Comparison of ENCODE assay signal across 16 cellular contexts in the genomic region with DNA sequence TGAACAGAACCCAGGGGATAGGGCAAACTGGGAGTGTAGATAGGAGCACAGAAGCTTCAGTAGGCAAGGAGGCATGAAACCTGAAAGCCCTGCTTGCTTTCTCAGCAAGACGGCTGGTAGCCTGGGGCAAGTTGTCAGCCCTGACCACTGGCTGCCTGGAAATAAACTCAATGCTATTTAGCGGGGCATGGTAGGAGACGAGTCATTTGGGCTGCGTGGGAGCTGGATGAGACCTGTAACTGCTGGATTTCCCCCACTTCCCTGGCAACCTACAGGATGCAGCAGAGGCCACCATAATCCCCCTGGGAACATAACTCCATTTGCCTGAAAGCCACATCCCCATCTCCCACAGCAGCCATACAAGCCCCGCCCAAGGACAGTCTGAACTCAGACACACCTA.
DNase-seq lines count a peak whose midpoint lies in the region; TF ChIP-seq lines count a peak whose summit lies in the region.
"Had no signal": no experiment of that assay in that cellular context is flagged by ENCODE, and none has a peak within 500 bp of the region (broad histone marks: within the 10 kb centered on the region; RNA-seq: fewer than 3 reads in every experiment).

No MANE protein-coding gene starts in this region.

- H3K27ac ChIP-seq in esophagus muscularis mucosa (replicated peaks in 1 of 4) = no peak overlapping the region
- H3K27ac ChIP-seq in vagina = no peak overlapping the region
- H3K27ac ChIP-seq in RWPE1 = no peak overlapping the region
- H3K27ac ChIP-seq: BLaER1 treated with 17β-estradiol and CSF1 and Interleukin-3, amounts not matched to agents 10 nM and 100 nM; SK-N-MC had no signal

- no peaks in the 10 kb centered on the region for H3K27me3 ChIP-seq in NT2/D1 (ENCODE audit: insufficient read depth, insufficient read length)
- H3K27me3 ChIP-seq in esophagus muscularis mucosa = no peaks in the 10 kb centered on the region
- no peaks in the 10 kb centered on the region for H3K27me3 ChIP-seq in vagina
- H3K27me3 ChIP-seq: BLaER1 treated with 17β-estradiol and CSF1 and Interleukin-3, amounts not matched to agents 10 nM and 100 nM had no signal

- H3K9me3 Mint-ChIP-seq in type B pancreatic cell = peaks cover 18% of the 10 kb centered on the region

- H3K36me3 ChIP-seq in NT2/D1 (ENCODE audit: insufficient read depth, insufficient read length, low read length) (no peaks in the 10 kb centered on the region), esophagus muscularis mucosa (no peaks in the 10 kb centered on the region), vagina (no peaks in the 10 kb centered on the region)
- H3K36me3 ChIP-seq: BLaER1 treated with 17β-estradiol and CSF1 and Interleukin-3, amounts not matched to agents 10 nM and 100 nM had no signal

- TF ChIP-seq POLR2A in esophagus muscularis mucosa (IDR thresholded peaks at IDR 0.05; ENCODE audit: low read depth) (no peak), vagina (IDR thresholded peaks at IDR 0.05) (no peak)

- no peak overlapping the region for H3K27ac Mint-ChIP-seq in type B pancreatic cell

- no peak for TF ChIP-seq EP300 in esophagus muscularis mucosa (IDR thresholded peaks at IDR 0.05)

- CTCF ChIA-PET in RWPE1 (lab: Yijun Ruan, JAX) = no interaction called here

- 93% methylated on average over 5 of the region's 5 CpGs for WGBS in esophagus muscularis mucosa

- H3K4me1 ChIP-seq in NT2/D1 (ENCODE audit: insufficient read depth, insufficient read length) = no peaks in the 10 kb centered on the region
- H3K4me1 ChIP-seq in esophagus muscularis mucosa = no peaks in the 10 kb centered on the region
- no peaks in the 10 kb centered on the region for H3K4me1 ChIP-seq in vagina
- H3K4me1 ChIP-seq: BLaER1 treated with 17β-estradiol and CSF1 and Interleukin-3, amounts not matched to agents 10 nM and 100 nM had no signal

- peak; percentile 14 for DNase-seq in EL
- DNase-seq in HT1080 (ENCODE audit: low read depth) = peak; percentile 38
- DNase-seq in NT2/D1 (ENCODE audit: low read depth, low spot score) = peak; percentile 2
- DNase-seq in esophagus muscularis mucosa (ENCODE audit: extremely low spot score) = peak; percentile 68
- DNase-seq in type B pancreatic cell (ENCODE audit: extremely low spot score, unreplicated experiment) = no peak
- no peak for DNase-seq in vagina (ENCODE audit: extremely low spot score in 2 of 2)
- DNase-seq in RWPE1 (ENCODE audit: low spot score) = no peak
- DNase-seq: H7; KBM-7; NCI-H1048; NCI-H1436 treated with DMSO at 0.1 percent for 48 hours; NCI-H2029; NK-92 treated with Interleukin-12 subunit alpha and Interleukin-12 subunit beta, amount 100 ng/mL, for 24 hours; SHP77 had no signal

- peaks cover 4% of the 10 kb centered on the region for H3K27me3 Mint-ChIP-seq in type B pancreatic cell

- H3K36me3 Mint-ChIP-seq in type B pancreatic cell = no peaks in the 10 kb centered on the region

- POLR2A ChIA-PET in RWPE1 (lab: Yijun Ruan, JAX; ENCODE audit: low non-redundant PET) = no interaction called here

- intact Hi-C loops in esophagus muscularis mucosa (cut with DNase I) (no loop called here), vagina (cut with DNase I) (no loop called here)

- no peaks in the 10 kb centered on the region for H3K4me1 Mint-ChIP-seq in type B pancreatic cell (ENCODE audit: unreplicated experiment)

- no peak overlapping the region for H3K9ac ChIP-seq in NT2/D1 (ENCODE audit: insufficient read length, low read depth)
- H3K9ac ChIP-seq: BLaER1 treated with 17β-estradiol and CSF1 and Interleukin-3, amounts not matched to agents 10 nM and 100 nM had no signal

- H3K9me3 ChIP-seq in NT2/D1 (ENCODE audit: insufficient read depth, low read length) = peaks cover 16% of the 10 kb centered on the region; the same call in 1 of the 2 replicates
- peaks cover 0 to 19% (median 9%) of the 10 kb centered on the region in 4 donors for H3K9me3 ChIP-seq in esophagus muscularis mucosa
- no peaks in the 10 kb centered on the region for H3K9me3 ChIP-seq in vagina

- TF ChIP-seq CTCF in esophagus muscularis mucosa (IDR thresholded peaks at IDR 0.05) (no peak), type B pancreatic cell (conservative IDR thresholded peaks at IDR 0.05) (no peak), vagina (IDR thresholded peaks at IDR 0.05) (no peak), RWPE1 (conservative IDR thresholded peaks at IDR 0.05; ENCODE audit: low read depth) (no peak)

- H3K4me3 Mint-ChIP-seq in type B pancreatic cell = no peak overlapping the region

- H3K4me3 ChIP-seq in NT2/D1 (ENCODE audit: insufficient read length, low read depth) (no peak overlapping the region), esophagus muscularis mucosa (no peak overlapping the region), vagina (no peak overlapping the region)
- H3K4me3 ChIP-seq: BLaER1 treated with 17β-estradiol and CSF1 and Interleukin-3, amounts not matched to agents 10 nM and 100 nM; SK-N-MC had no signal

Comparison
In these comparisons a context has a peak if more than half of its experiments do, and no peak if none do; other contexts are left out.
1. DNase-seq: peak in EL (single experiment), HT1080 (single experiment), NT2/D1 (single experiment) and esophagus muscularis mucosa (single experiment); none in type B pancreatic cell (single experiment), vagina (0 of 2) and RWPE1 (single experiment).